ENCODE assay signal across 1 cellular context in genomic region chr5:9596833-9597232, GRCh38.
TF ChIP-seq lines count a peak whose summit lies in the region.

No MANE protein-coding gene starts in this region.

TF ChIP-seq in IMR-90, 13 proteins besides CTCF, POLR2A, EP300 and RAD21:
- no peak for TF ChIP-seq NFE2L2 (IDR thresholded peaks at IDR 0.05; ENCODE audit: low read depth, low read length)
- no peak for TF ChIP-seq SMC3 (IDR thresholded peaks at IDR 0.05; ENCODE audit: low read depth, low read length)
- TF ChIP-seq MXI1 (IDR thresholded peaks at IDR 0.05; ENCODE audit: borderline replicate concordance, low read depth, low read length) = no peak
- TF ChIP-seq RFX5 (IDR thresholded peaks at IDR 0.05; ENCODE audit: low read depth, low read length) = no peak
- no peak for TF ChIP-seq ELK1 (IDR thresholded peaks at IDR 0.05; ENCODE audit: borderline replicate concordance, low read depth, low read length)
- TF ChIP-seq FOS (IDR thresholded peaks at IDR 0.05; ENCODE audit: low read depth, low read length) = no peak
- TF ChIP-seq CEBPB (IDR thresholded peaks at IDR 0.05; ENCODE audit: low read depth, low read length) = no peak
- TF ChIP-seq MAFK (IDR thresholded peaks at IDR 0.05; ENCODE audit: low read depth, low read length) = no peak
- no peak for TF ChIP-seq RCOR1 (IDR thresholded peaks at IDR 0.05; ENCODE audit: insufficient replicate concordance, low read length)
- no peak for TF ChIP-seq CHD1 (IDR thresholded peaks at IDR 0.05; ENCODE audit: low read depth, low read length)
- no peak for TF ChIP-seq USF2 (IDR thresholded peaks at IDR 0.05; ENCODE audit: low read depth, low read length)
- no peak for TF ChIP-seq MAZ (IDR thresholded peaks at IDR 0.05; ENCODE audit: borderline replicate concordance, low read depth, low read length)
- TF ChIP-seq BHLHE40 (IDR thresholded peaks at IDR 0.05; ENCODE audit: low read depth, low read length) = no peak
